Comparison of ENCODE assay signal across 32 cellular contexts in genomic region chr5:144093400-144093799, GRCh38.
"Had no signal": no experiment of that assay in that cellular context is flagged by ENCODE, and none has a peak within 500 bp of the region (broad histone marks: within the 10 kb centered on the region; RNA-seq: fewer than 3 reads in every experiment).

No MANE protein-coding gene starts in this region.

- FAIRE-seq: islet of Langerhans, kidney, pancreas, urothelium cell line had no signal

- H3K9me3 Mint-ChIP-seq: immature natural killer cell had no signal

- H3K27ac Mint-ChIP-seq: natural killer cell; stimulated activated naive CD8-positive, alpha-beta T cell treated with anti-CD3 and anti-CD28 coated beads, Interleukin-15, Interleukin-2, amounts not matched to agents 100 ng/mL and 50 ng/mL, for 24 hours had no signal

- H3K36me3 ChIP-seq: left lung, lower lobe of right lung, pancreas, prostate gland, tibial artery, upper lobe of right lung had no signal

- H3K9me3 ChIP-seq: pancreas, prostate gland, testis, upper lobe of right lung had no signal

- H3K4me3 ChIP-seq: left lung, lower lobe of right lung, pancreas, prostate gland, skin epidermis, testis, tibial artery, upper lobe of right lung had no signal

- ATAC-seq: left colon, left lung, lower lobe of right lung, natural killer cell, pancreas, right cardiac atrium, sciatic nerve, upper lobe of right lung had no signal

- H3K27ac ChIP-seq: left lung, lower lobe of right lung, pancreas, prostate gland, skin epidermis, testis, tibial artery, upper lobe of right lung had no signal

- H3K4me3 Mint-ChIP-seq: immature natural killer cell; naive B cell; natural killer cell; neural crest cell; stimulated activated naive CD8-positive, alpha-beta T cell treated with anti-CD3 and anti-CD28 coated beads, Interleukin-15, Interleukin-2, amounts not matched to agents 100 ng/mL and 50 ng/mL, for 24 hours had no signal

- DNase-seq: head of caudate nucleus; hippocampal formation; immature natural killer cell; kidney; left colon; left lung; lower lobe of right lung; mammary epithelial cell; mesenchymal stem cell; naive B cell; natural killer cell; nucleus accumbens; pancreas; posterior cingulate gyrus; retina; right cardiac atrium; stimulated activated CD4-positive, alpha-beta T cell treated with anti-CD3 and anti-CD28 coated beads, Interleukin-12 subunit alpha, Interleukin-12 subunit beta, amount 100 ng/mL, for 4 hours; stimulated activated CD4-positive, alpha-beta T cell treated with anti-CD3 and anti-CD28 coated beads, Interleukin-15, amount 100 ng/mL, for 24 hours; stimulated activated CD4-positive, alpha-beta T cell treated with anti-CD3 and anti-CD28 coated beads, Interleukin-2, amount 100 ng/mL, for 24 hours; stimulated activated CD4-positive, alpha-beta T cell treated with anti-CD3 and anti-CD28 coated beads, Interleukin-4, amount 100 ng/mL, for 1 hour; stimulated activated naive CD4-positive, alpha-beta T cell; testis; tibial artery; trophoblast cell; upper lobe of right lung had no signal

- H3K4me1 ChIP-seq: left lung, pancreas, prostate gland, testis, upper lobe of right lung had no signal

- H3K36me3 Mint-ChIP-seq: immature natural killer cell, natural killer cell had no signal

- H3K27me3 ChIP-seq: left lung, pancreas, testis, tibial artery, upper lobe of right lung had no signal
